26 cellular contexts compared by ENCODE assay signal in the genomic region with DNA sequence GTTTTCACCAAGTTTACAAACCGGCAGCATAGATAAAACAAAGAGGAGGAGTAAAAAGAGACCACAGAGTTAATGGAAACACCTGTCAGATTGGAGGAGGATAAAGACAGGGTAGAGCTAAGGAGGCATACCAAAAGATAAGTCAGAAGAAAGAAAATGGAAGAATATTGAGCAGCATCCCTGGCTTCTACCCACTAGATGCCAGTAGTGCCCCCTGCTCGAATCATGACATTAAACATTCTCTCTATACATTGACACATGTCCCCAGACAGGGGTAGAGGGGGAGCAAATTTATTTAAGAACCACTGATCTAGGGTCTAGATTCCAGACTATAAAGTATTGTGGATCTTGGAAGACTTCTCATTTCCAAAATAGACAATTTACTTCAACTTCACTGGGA.
DNase-seq lines count a peak whose midpoint lies in the region; ATAC-seq, FAIRE-seq and TF ChIP-seq lines count a peak whose summit lies in the region.
"Had no signal": no experiment of that assay in that cellular context is flagged by ENCODE, and none has a peak within 500 bp of the region (broad histone marks: within the 10 kb centered on the region; RNA-seq: fewer than 3 reads in every experiment).

No MANE protein-coding gene starts in this region.

- H3K4me3 Mint-ChIP-seq in MCF 10A (ENCODE audit: unreplicated experiment) (no peak overlapping the region), T-cell (no peak overlapping the region)
- H3K4me3 Mint-ChIP-seq: activated CD4-positive, alpha-beta memory T cell treated with anti-CD3 and anti-CD28 coated beads for 36 hours; CD14-positive monocyte; nephron progenitor cell had no signal

- H3K27ac ChIP-seq in breast epithelium (no peak overlapping the region), PC-9 (no peak overlapping the region), H1 (ENCODE audit: low read depth, low read length) (no peak overlapping the region), RWPE1 (no peak overlapping the region)

- H2BK5ac ChIP-seq in H1 (ENCODE audit: low read depth, low read length): no peak overlapping the region

- H3K9me3 ChIP-seq in breast epithelium: no peaks in the 10 kb centered on the region
- no peaks in the 10 kb centered on the region for H3K9me3 ChIP-seq in PC-9 (ENCODE audit: insufficient read depth, low read depth)
- H3K9me3 ChIP-seq in H1 (ENCODE audit: insufficient read depth in 2 of 2, low read depth in 1 of 2, low read length in 1 of 2): no peaks in the 10 kb centered on the region
- H3K9me3 ChIP-seq: mucosa of descending colon had no signal

- H3K9me3 Mint-ChIP-seq in MCF 10A (ENCODE audit: unreplicated experiment) (no peaks in the 10 kb centered on the region), T-cell (peaks cover 0 to 3% (median 0%) of the 10 kb centered on the region in 3 donors)
- H3K9me3 Mint-ChIP-seq: activated CD4-positive, alpha-beta memory T cell treated with anti-CD3 and anti-CD28 coated beads for 36 hours; nephron progenitor cell had no signal

- H2AFZ ChIP-seq in PC-9 (no peak overlapping the region), H1 (ENCODE audit: low read length) (no peak overlapping the region)

- 84% methylated on average over 2 of the region's 2 CpGs; no CpG with 5 or more reads in 1 of the 2 experiments for WGBS in H1 (ENCODE audit: extremely low coverage in 1 of 2, insufficient coverage in 1 of 2, insufficient read length in 1 of 2, insufficient replicate concordance in 2 of 2, low coverage in 1 of 2, low lambda C conversion rate in 2 of 2, missing lambda C conversion rate in 1 of 2), 2 experiments

- H3K4me1 ChIP-seq in breast epithelium: no peaks in the 10 kb centered on the region
- no peaks in the 10 kb centered on the region for H3K4me1 ChIP-seq in PC-9 (replicated peaks; ENCODE audit: insufficient read depth)
- no peaks in the 10 kb centered on the region for H3K4me1 ChIP-seq in H1 (replicated peaks in 1 of 4; ENCODE audit: control insufficient read depth in 3 of 4, insufficient read depth in 4 of 4, low read length in 3 of 4)

- H3K4me2 ChIP-seq in PC-9: no peak overlapping the region
- no peak overlapping the region for H3K4me2 ChIP-seq in H1 (ENCODE audit: insufficient read depth in 1 of 2, low read depth in 2 of 2, low read length in 2 of 2)

- H4K20me1 ChIP-seq in PC-9 (ENCODE audit: insufficient read depth) (no peaks in the 10 kb centered on the region), H1 (replicated peaks in 1 of 2; ENCODE audit: control insufficient read depth in 1 of 2, insufficient read depth in 2 of 2, low read length in 2 of 2) (no peaks in the 10 kb centered on the region)

- no peaks in the 10 kb centered on the region for H3K79me2 ChIP-seq in PC-9 (ENCODE audit: low read depth)
- no peaks in the 10 kb centered on the region for H3K79me2 ChIP-seq in H1 (ENCODE audit: control insufficient read depth in 1 of 2, insufficient read depth in 2 of 2, low read length in 2 of 2)

- H3K9ac ChIP-seq in H1 (replicated peaks in 1 of 4; ENCODE audit: extremely low read depth in 1 of 4, low read depth in 3 of 4, low read length in 3 of 4): no peak overlapping the region

- TF ChIP-seq CTCF in MCF 10A (IDR thresholded peaks at IDR 0.05; ENCODE audit: unreplicated experiment) (peak; percentile 13), breast epithelium (IDR thresholded peaks at IDR 0.05) (no peak), PC-9 (conservative IDR thresholded peaks at IDR 0.05) (0 out of 2 replicates have a peak, but pooled peaks have one; percentile 22), H1 (IDR thresholded peaks at IDR 0.05; ENCODE audit: control extremely low read depth in 1 of 3, insufficient read depth in 1 of 3, low read depth in 1 of 3, low read length in 3 of 3) (peak in 2 of 3 experiments; percentile 10 to 26; a peak in 2 of 4 replicates), RWPE1 (conservative IDR thresholded peaks at IDR 0.05; ENCODE audit: low read depth) (no peak)

- peak; percentile 46 to 50 for TF ChIP-seq RAD21 in H1 (IDR thresholded peaks at IDR 0.05 in 1 of 2, conservative IDR thresholded peaks at IDR 0.05 in 1 of 2; ENCODE audit: low read depth in 2 of 2, low read length in 2 of 2)

- no peaks in the 10 kb centered on the region for H3F3A ChIP-seq in PC-9 (ENCODE audit: insufficient read depth, low read depth)

- intact Hi-C loops in MCF 10A (cut with micrococcal nuclease) (loop anchor here (1.0 to 5.0 kb wide), 5 partner anchors 85 to 795 kb away; no protein-coding TSS in a partner anchor), breast epithelium (cut with DNase I; ENCODE audit: low total_unique reads) (no loop called here), PC-9 (cut with micrococcal nuclease; ENCODE audit: unreplicated experiment) (loop anchor here (5.0 kb wide), 1 partner anchor 240 kb away; no protein-coding TSS in a partner anchor)

- H3K27me3 Mint-ChIP-seq in MCF 10A (ENCODE audit: insufficient read depth, unreplicated experiment): no peaks in the 10 kb centered on the region
- peaks cover under 1 to 3% of the 10 kb centered on the region in 2 donors for H3K27me3 Mint-ChIP-seq in T-cell
- H3K27me3 Mint-ChIP-seq: activated CD4-positive, alpha-beta memory T cell treated with anti-CD3 and anti-CD28 coated beads for 36 hours had no signal

- peak; percentile 1 for DNase-seq in MCF 10A (ENCODE audit: unreplicated experiment)
- DNase-seq in breast epithelium (ENCODE audit: low spot score in 2 of 2): no peak
- DNase-seq in PC-9: no peak
- no peak for DNase-seq in H1 (ENCODE audit: low read depth in 1 of 2, low spot score in 2 of 2)
- DNase-seq in T-cell: no peak
- no peak for DNase-seq in RWPE1 (ENCODE audit: low spot score)
- no peak for DNase-seq in HUDEP-2 (lab: John Stamatoyannopoulos, UW; ENCODE audit: unreplicated experiment in 76 of 76)
- DNase-seq: activated CD4-positive, alpha-beta memory T cell treated with anti-CD3 and anti-CD28 coated beads for 36 hours; activated CD4-positive, CD25-positive, alpha-beta regulatory T cell; activated effector memory CD4-positive, alpha-beta T cell treated with Interleukin-2 at 50 U/mL for 16 hours; dermis blood vessel endothelial cell; DMS153; hippocampal formation; Kasumi-1; mucosa of descending colon; NCI-H1048; NCI-H2081 treated with DMSO at 0.1 percent for 48 hours; NCI-H510A treated with DMSO at 0.1 percent for 48 hours; nephron progenitor cell; substantia nigra had no signal

- no peak overlapping the region for H2BK20ac ChIP-seq in H1 (ENCODE audit: low read length)

- H4K5ac ChIP-seq in H1 (ENCODE audit: insufficient read length, low read depth, low read length): no peak overlapping the region

- H3K27me3 ChIP-seq in breast epithelium (no peaks in the 10 kb centered on the region), PC-9 (ENCODE audit: insufficient read depth, low read depth) (no peaks in the 10 kb centered on the region), H1 (replicated peaks in 1 of 4; ENCODE audit: control insufficient read depth in 3 of 4, extremely low read depth in 1 of 4, insufficient read depth in 3 of 4, low read length in 3 of 4) (no peaks in the 10 kb centered on the region; a peak in 1 of 7 replicates)

- H4K8ac ChIP-seq in H1 (ENCODE audit: extremely low read depth, insufficient read depth, low read length): no peak overlapping the region

- no peak overlapping the region for H3K4me3 ChIP-seq in breast epithelium
- no peak overlapping the region for H3K4me3 ChIP-seq in PC-9
- H3K4me3 ChIP-seq in H1 (ENCODE audit: extremely low read depth in 1 of 4, insufficient read depth in 2 of 4, low read depth in 3 of 4, low read length in 4 of 4): no peak overlapping the region
- H3K4me3 ChIP-seq: mucosa of descending colon had no signal

- no peak overlapping the region for H3K27ac Mint-ChIP-seq in MCF 10A (ENCODE audit: low read depth, unreplicated experiment)
- no peak overlapping the region for H3K27ac Mint-ChIP-seq in T-cell
- H3K27ac Mint-ChIP-seq: activated CD4-positive, alpha-beta memory T cell treated with anti-CD3 and anti-CD28 coated beads for 36 hours; CD14-positive monocyte; nephron progenitor cell had no signal

- CTCF ChIA-PET in MCF 10A (lab: Yijun Ruan, JAX): interaction anchor here (0.5 to 1.2 kb wide), 10 partner anchors 9 to 825 kb away, joined by 3 to 7 read pairs (median 3); no protein-coding TSS in a partner anchor
- CTCF ChIA-PET in PC-9 (lab: Charles Lee): no interaction called here
- CTCF ChIA-PET in H1 (lab: Charles Lee; ENCODE audit: partially characterized antibody): interaction anchor here (0.6 to 1.8 kb wide), 15 partner anchors 9 to 792 kb away, joined by 3 to 5 read pairs (median 3); no protein-coding TSS in a partner anchor
- CTCF ChIA-PET in T-cell (lab: Charles Lee): no interaction called here
- CTCF ChIA-PET in RWPE1 (lab: Yijun Ruan, JAX): interaction anchor here (0.7 kb wide), 1 partner anchor 73 kb away, joined by 5 read pairs; no protein-coding TSS in a partner anchor

- no peak overlapping the region for H3K18ac ChIP-seq in H1 (ENCODE audit: extremely low read depth, low read length)

- ATAC-seq in T-cell (replicated peaks in 1 of 4) (no peak), HG02870 (IDR thresholded peaks at IDR 0.05; ENCODE audit: unreplicated experiment) (no peak)
- ATAC-seq: HCT116, mucosa of descending colon had no signal

- H3K4me1 Mint-ChIP-seq in MCF 10A (ENCODE audit: insufficient read depth, unreplicated experiment) (no peaks in the 10 kb centered on the region), T-cell (no peaks in the 10 kb centered on the region)
- H3K4me1 Mint-ChIP-seq: CD14-positive monocyte had no signal

- H2BK15ac ChIP-seq in H1 (ENCODE audit: low read length): no peak overlapping the region

- no peak for TF ChIP-seq POLR2A in breast epithelium (IDR thresholded peaks at IDR 0.05)
- no peak for TF ChIP-seq POLR2A in H1 (IDR thresholded peaks at IDR 0.05; ENCODE audit: control extremely low read depth in 1 of 2, low read depth in 2 of 2, low read length in 2 of 2)

- H3K36me3 ChIP-seq in breast epithelium: no peaks in the 10 kb centered on the region
- no peaks in the 10 kb centered on the region for H3K36me3 ChIP-seq in PC-9 (ENCODE audit: low read depth)
- no peaks in the 10 kb centered on the region for H3K36me3 ChIP-seq in H1 (ENCODE audit: control insufficient read depth in 2 of 4, insufficient read depth in 4 of 4, low read length in 3 of 4)

- no peaks in the 10 kb centered on the region for H3K23me2 ChIP-seq in H1 (ENCODE audit: low read depth, low read length)

- H3K23ac ChIP-seq in H1 (ENCODE audit: insufficient read length): no peak overlapping the region

- H3K9me2 ChIP-seq in PC-9 (ENCODE audit: insufficient read depth): no peaks in the 10 kb centered on the region

- H4K91ac ChIP-seq in H1 (replicated peaks; ENCODE audit: insufficient read length, low read length): no peak overlapping the region

- no peak overlapping the region for H2BK120ac ChIP-seq in H1 (replicated peaks; ENCODE audit: low read depth, low read length)

- no peak for TF ChIP-seq EP300 in H1 (IDR thresholded peaks at IDR 0.05; ENCODE audit: borderline replicate concordance in 1 of 2, low read depth in 2 of 2, low read length in 2 of 2)

- no peaks in the 10 kb centered on the region for H3K79me1 ChIP-seq in H1 (ENCODE audit: low read depth, low read length)

- no peak overlapping the region for H3K56ac ChIP-seq in H1 (replicated peaks; ENCODE audit: insufficient read length, low read depth, low read length)

- no peak overlapping the region for H3K14ac ChIP-seq in H1 (ENCODE audit: insufficient read length)

- no peak overlapping the region for H3K4ac ChIP-seq in H1 (replicated peaks; ENCODE audit: insufficient read length, low read depth, low read length)

- FAIRE-seq in H1 (lab: Jason Lieb, UNC): peak; percentile 36
- FAIRE-seq: frontal cortex, G401.6, islet of Langerhans had no signal

- BruUV-seq in MCF 10A (replicated peaks; lab: Mats Ljungman, UMichigan) (no TSS peak), PC-9 (replicated peaks; lab: Mats Ljungman, UMichigan) (no TSS peak)

- no peaks in the 10 kb centered on the region for H3K36me3 Mint-ChIP-seq in MCF 10A (ENCODE audit: insufficient read depth, unreplicated experiment)
- H3K36me3 Mint-ChIP-seq in T-cell: no peaks in the 10 kb centered on the region
- H3K36me3 Mint-ChIP-seq: activated CD4-positive, alpha-beta memory T cell treated with anti-CD3 and anti-CD28 coated beads for 36 hours; CD14-positive monocyte had no signal

- no peak overlapping the region for H2AK5ac ChIP-seq in H1 (ENCODE audit: low read depth, low read length)

- POLR2A ChIA-PET in MCF 10A (lab: Yijun Ruan, JAX) (interaction anchor here (1.0 kb wide), 1 partner anchor 21 kb away, joined by 3 read pairs; no protein-coding TSS in a partner anchor), PC-9 (lab: Charles Lee; ENCODE audit: unreplicated experiment) (interaction anchor here (0.6 kb wide), 1 partner anchor 203 kb away, joined by 3 read pairs; no protein-coding TSS in a partner anchor), H1 (lab: Charles Lee; ENCODE audit: partially characterized antibody) (no interaction called here), T-cell (lab: Charles Lee) (no interaction called here), RWPE1 (lab: Yijun Ruan, JAX; ENCODE audit: low non-redundant PET) (no interaction called here)

- no peak overlapping the region for H2BK12ac ChIP-seq in H1 (ENCODE audit: low read depth, low read length)

Comparison
In these comparisons a context has a peak if more than half of its experiments do, and no peak if none do; other contexts are left out.
1. CTCF ChIP-seq: peak in MCF 10A (single experiment), PC-9 (single experiment) and H1 (2 of 3); none in breast epithelium (0 of 3) and RWPE1 (single experiment).
2. CTCF ChIA-PET loops: an anchor here in MCF 10A (0.5 to 1.2 kb wide), H1 (0.6 to 1.8 kb wide) and RWPE1 (0.7 kb wide); none called in PC-9 and T-cell.
3. POLR2A ChIA-PET loops: an anchor here in MCF 10A (1.0 kb wide) and PC-9 (0.6 kb wide); none called in H1, T-cell and RWPE1.